In the genomic region with DNA sequence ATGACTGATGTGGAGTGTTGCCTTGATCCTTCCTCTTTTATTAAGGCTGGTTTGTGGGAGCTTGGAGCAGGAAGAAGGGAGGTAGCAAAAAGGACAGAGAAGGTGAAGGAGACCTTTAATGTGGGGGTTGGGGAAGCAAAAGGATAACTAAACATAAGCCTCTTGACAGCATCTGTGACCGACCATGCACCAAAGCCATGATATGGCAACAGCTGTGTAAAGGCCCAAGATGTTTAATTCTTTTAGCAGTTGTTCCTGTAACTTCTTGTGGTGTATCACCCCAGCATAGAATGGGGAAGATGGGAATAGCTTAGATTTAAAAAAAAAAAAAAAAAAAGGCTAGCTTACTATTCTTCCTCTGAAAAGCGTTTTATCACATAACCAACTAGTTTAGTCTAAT, we compare ENCODE assay signal across 17 cellular contexts.
"Had no signal": no experiment of that assay in that cellular context is flagged by ENCODE, and none has a peak within 500 bp of the region (broad histone marks: within the 10 kb centered on the region; RNA-seq: fewer than 3 reads in every experiment).

No MANE protein-coding gene starts in this region.

- DNase-seq: activated CD4-positive, alpha-beta T cell treated with anti-CD3 and anti-CD28 coated beads, Interleukin-2, amount 10 ng/mL, durations not matched to agents 7 days and 5 days; activated CD4-positive, CD25-positive, alpha-beta regulatory T cell; activated naive CD4-positive, alpha-beta T cell treated with anti-CD3 and anti-CD28 coated beads, Interleukin-2, amount 10 ng/mL, durations not matched to agents 7 days and 5 days; activated T-cell treated with anti-CD3 and anti-CD28 coated beads for 4 hours; adrenal gland; central memory CD4-positive, alpha-beta T cell; effector memory CD4-positive, alpha-beta T cell; erythroblast; immature natural killer cell; stimulated activated CD4-positive, alpha-beta T cell treated with anti-CD3 and anti-CD28 coated beads, Interleukin-4, amount 100 ng/mL, for 4 hours; stomach; T-helper 2 cell had no signal

- ATAC-seq: natural killer cell treated with Interleukin-12 subunit alpha and Interleukin-12 subunit beta and Interleukin-15 and Interleukin-18, amount 100 ng/mL, for 72 hours had no signal

- H3K4me3 ChIP-seq: adrenal gland, coronary artery, skin epidermis, stomach, tibial nerve had no signal

- H3K27me3 Mint-ChIP-seq: activated CD4-positive, alpha-beta T cell treated with anti-CD3 and anti-CD28 coated beads, Interleukin-2, amount 10 ng/mL, durations not matched to agents 7 days and 5 days; activated naive CD4-positive, alpha-beta T cell treated with anti-CD3 and anti-CD28 coated beads, Interleukin-2, amount 10 ng/mL, durations not matched to agents 7 days and 5 days; natural killer cell treated with Interleukin-12 subunit alpha and Interleukin-12 subunit beta and Interleukin-15 and Interleukin-18, amount 100 ng/mL, for 72 hours had no signal

- H3K9me3 ChIP-seq: adrenal gland, stomach, tibial nerve had no signal

- H3K27ac Mint-ChIP-seq: activated CD4-positive, alpha-beta T cell treated with anti-CD3 and anti-CD28 coated beads, Interleukin-2, amount 10 ng/mL, durations not matched to agents 7 days and 5 days; activated naive CD4-positive, alpha-beta T cell treated with anti-CD3 and anti-CD28 coated beads, Interleukin-2, amount 10 ng/mL, durations not matched to agents 7 days and 5 days; activated T-helper 2 cell treated with anti-CD3 and anti-CD28 coated beads, Interferon-gamma antibody, Interleukin-2, Interleukin-4, amounts not matched to agents 10 μg/mL and 5 μg/mL and 100 μg/mL, durations not matched to agents 14 hours and 24 hours and 36 hours had no signal

- H3K9me3 Mint-ChIP-seq: activated CD4-positive, alpha-beta T cell treated with anti-CD3 and anti-CD28 coated beads, Interleukin-2, amount 10 ng/mL, durations not matched to agents 7 days and 5 days; activated naive CD4-positive, alpha-beta T cell treated with anti-CD3 and anti-CD28 coated beads, Interleukin-2, amount 10 ng/mL, durations not matched to agents 7 days and 5 days; activated T-helper 2 cell treated with anti-CD3 and anti-CD28 coated beads, Interferon-gamma antibody, Interleukin-2, Interleukin-4, amounts not matched to agents 10 μg/mL and 5 μg/mL and 100 μg/mL, durations not matched to agents 14 hours and 24 hours and 36 hours; immature natural killer cell; natural killer cell treated with Interleukin-12 subunit alpha and Interleukin-12 subunit beta and Interleukin-15 and Interleukin-18, amount 100 ng/mL, for 72 hours had no signal

- H3K27me3 ChIP-seq: adrenal gland, stomach, tibial nerve had no signal

- H3K4me3 Mint-ChIP-seq: activated CD4-positive, alpha-beta T cell treated with anti-CD3 and anti-CD28 coated beads, Interleukin-2, amount 10 ng/mL, durations not matched to agents 7 days and 5 days; activated naive CD4-positive, alpha-beta T cell treated with anti-CD3 and anti-CD28 coated beads, Interleukin-2, amount 10 ng/mL, durations not matched to agents 7 days and 5 days; immature natural killer cell; natural killer cell treated with Interleukin-12 subunit alpha and Interleukin-12 subunit beta and Interleukin-15 and Interleukin-18, amount 100 ng/mL, for 72 hours had no signal

- H3K36me3 ChIP-seq: tibial nerve had no signal
